25 cellular contexts compared by ENCODE assay signal in the genomic region with DNA sequence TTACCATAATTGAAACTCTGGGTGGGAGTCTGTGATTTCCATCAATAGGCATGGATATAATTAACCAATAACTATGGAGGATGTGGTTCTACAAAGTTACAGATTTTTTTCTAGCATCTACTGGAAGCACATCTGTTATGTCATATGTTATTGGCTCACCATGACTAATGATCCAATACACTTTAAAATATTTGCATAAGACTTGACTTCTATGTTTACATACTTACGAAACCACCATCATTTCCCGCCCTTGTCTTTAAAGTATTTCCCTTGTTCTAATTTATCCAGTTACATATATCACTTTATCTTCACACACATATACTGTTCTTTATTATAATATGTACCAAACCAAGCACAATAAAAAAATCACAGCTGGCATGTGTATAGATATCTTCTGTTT.
DNase-seq lines count a peak whose midpoint lies in the region; ATAC-seq, FAIRE-seq and TF ChIP-seq lines count a peak whose summit lies in the region.
"Had no signal": no experiment of that assay in that cellular context is flagged by ENCODE, and none has a peak within 500 bp of the region (broad histone marks: within the 10 kb centered on the region; RNA-seq: fewer than 3 reads in every experiment).

No MANE protein-coding gene starts in this region.

- H3K27me3 ChIP-seq in astrocyte (ENCODE audit: insufficient read depth, low read length), result no peaks in the 10 kb centered on the region
- H3K27me3 ChIP-seq in HepG2 (ENCODE audit: control insufficient read depth in 1 of 2, insufficient read depth in 2 of 2, low read length in 2 of 2), result no peaks in the 10 kb centered on the region
- H3K27me3 ChIP-seq: gastrocnemius medialis, right lobe of liver, stomach, upper lobe of right lung had no signal

- no peak overlapping the region for H3K4me3 Mint-ChIP-seq in astrocyte (ENCODE audit: unreplicated experiment)

- FAIRE-seq in astrocyte (lab: Jason Lieb, UNC), result no peak
- no peak for FAIRE-seq in HepG2 (lab: Jason Lieb, UNC)
- FAIRE-seq: G401.6, GM12891 had no signal

- H3K36me3 Mint-ChIP-seq in astrocyte (ENCODE audit: low read depth, unreplicated experiment), result no peaks in the 10 kb centered on the region

- no peak for ATAC-seq in HepG2
- ATAC-seq: gastrocnemius medialis, left cardiac atrium, right lobe of liver, upper lobe of right lung had no signal

- TF ChIP-seq CTCF in AG10803 (conservative IDR thresholded peaks at IDR 0.05; ENCODE audit: low read length) (no peak), astrocyte (IDR thresholded peaks at IDR 0.05; ENCODE audit: insufficient read depth, low read depth, low read length) (no peak), HepG2 (CRISPR knock-in tag; IDR thresholded peaks at IDR 0.05) (no peak)

- 5% methylated on average over 2 of the region's 2 CpGs for WGBS in HepG2 (ENCODE audit: low lambda C conversion rate)

- intact Hi-C loops in HepG2 (cut with micrococcal nuclease; ENCODE audit: unreplicated experiment), result no loop called here

- DNase-seq in AG10803 (ENCODE audit: low read depth) (peak; percentile 80), HT-29 (ENCODE audit: low spot score) (peak; percentile 7), astrocyte (ENCODE audit: low read depth) (peak; percentile 67), hepatic stellate cell (ENCODE audit: low spot score) (peak; percentile 2), HK-2 (ENCODE audit: unreplicated experiment) (no peak), HepG2 (ENCODE audit: low spot score) (no peak), mesenteric fat pad (ENCODE audit: low spot score) (no peak)
- DNase-seq in activated CD8-positive, alpha-beta memory T cell treated with anti-CD3 and anti-CD28 coated beads, Interleukin-2, amount 50 U/mL, for 4 hours, result no peak
- DNase-seq: activated CD4-positive, alpha-beta T cell treated with anti-CD3 and anti-CD28 coated beads for 4 hours; activated gamma-delta T cell; amniotic stem cell; Caco-2; cerebellar nuclear complex; effector memory CD4-positive, alpha-beta T cell; gastrocnemius medialis; left cardiac atrium; NCI-H1694 treated with DMSO at 0.1 percent for 48 hours; NCI-H345; NK-92 treated with Interleukin-12 subunit alpha and Interleukin-12 subunit beta, amount 100 ng/mL, for 24 hours; right lobe of liver; RPMI8226; stomach; upper lobe of right lung had no signal

- no peak overlapping the region for H2AFZ ChIP-seq in astrocyte (ENCODE audit: low read depth, low read length)
- no peak overlapping the region for H2AFZ ChIP-seq in HepG2 (ENCODE audit: low read length)

- TF ChIP-seq POLR2A in HepG2 (IDR thresholded peaks at IDR 0.05; ENCODE audit: insufficient read depth in 1 of 2, low read depth in 2 of 2, low read length in 2 of 2), result no peak

- no peaks in the 10 kb centered on the region for H3K36me3 ChIP-seq in astrocyte (ENCODE audit: insufficient read depth, low read length)
- H3K36me3 ChIP-seq in HepG2 (replicated peaks in 1 of 2; ENCODE audit: control insufficient read depth in 1 of 2, insufficient read depth in 2 of 2, low read length in 2 of 2), result no peaks in the 10 kb centered on the region
- H3K36me3 ChIP-seq: gastrocnemius medialis, right lobe of liver, stomach, upper lobe of right lung had no signal

- no peaks in the 10 kb centered on the region for H3K9me3 Mint-ChIP-seq in astrocyte (ENCODE audit: unreplicated experiment)

- H3K27ac ChIP-seq in astrocyte (ENCODE audit: low read depth, low read length) (no peak overlapping the region), HepG2 (ENCODE audit: extremely low read length, insufficient read depth, low read length) (no peak overlapping the region)
- H3K27ac ChIP-seq: gastrocnemius medialis, right lobe of liver, stomach, upper lobe of right lung had no signal

- CTCF ChIA-PET in HepG2 (lab: Yijun Ruan, JAX; ENCODE audit: low intra/inter-chr PET ratio, low total read pairs), result no interaction called here

- TF ChIP-seq EP300 in HepG2 (IDR thresholded peaks at IDR 0.05; ENCODE audit: low read depth in 2 of 2, low read length in 2 of 2) (no peak), HepG2 (CRISPR knock-in tag; IDR thresholded peaks at IDR 0.05; ENCODE audit: borderline replicate concordance) (no peak)

- H3K4me3 ChIP-seq in AG10803 (ENCODE audit: low read length) (no peak overlapping the region), astrocyte (ENCODE audit: insufficient read depth, low read depth, low read length) (no peak overlapping the region), HepG2 (replicated peaks in 1 of 3; ENCODE audit: insufficient read depth in 1 of 3, low read depth in 2 of 3, low read length in 3 of 3) (no peak overlapping the region)
- H3K4me3 ChIP-seq: gastrocnemius medialis, right lobe of liver, stomach, upper lobe of right lung had no signal

- H3K4me1 Mint-ChIP-seq in astrocyte (ENCODE audit: low read depth, unreplicated experiment), result no peaks in the 10 kb centered on the region

- in situ Hi-C loops in HepG2 (cut with HindIII; ENCODE audit: extremely low pct_ligation_motif_present, low pct_unique_long_range_greater_than_20kb), result no loop called here

- no peaks in the 10 kb centered on the region for H4K20me1 ChIP-seq in astrocyte (ENCODE audit: insufficient read depth, low read length)
- no peaks in the 10 kb centered on the region for H4K20me1 ChIP-seq in HepG2 (ENCODE audit: insufficient read depth, low read length)

- no peaks in the 10 kb centered on the region for H3K4me1 ChIP-seq in astrocyte (ENCODE audit: insufficient read depth, low read length)
- H3K4me1 ChIP-seq in HepG2 (ENCODE audit: insufficient read depth, low read length), result no peaks in the 10 kb centered on the region
- H3K4me1 ChIP-seq: Caco-2, gastrocnemius medialis, right lobe of liver, stomach, upper lobe of right lung had no signal

- no peak for TF ChIP-seq RAD21 in HepG2 (CRISPR knock-in tag; IDR thresholded peaks at IDR 0.05)

- no peaks in the 10 kb centered on the region for H3K27me3 Mint-ChIP-seq in astrocyte (ENCODE audit: low read depth, unreplicated experiment)

- POLR2A ChIA-PET in HepG2 (lab: Yijun Ruan, JAX), result no interaction called here

- H3K9ac ChIP-seq in astrocyte (ENCODE audit: low read length), result no peak overlapping the region
- no peak overlapping the region for H3K9ac ChIP-seq in HepG2 (ENCODE audit: insufficient read depth, low read depth, low read length)

- no TSS peak for BruUV-seq in HepG2 (replicated peaks; lab: Mats Ljungman, UMichigan)

- no peak overlapping the region for H3K4me2 ChIP-seq in astrocyte (ENCODE audit: low read length)
- H3K4me2 ChIP-seq in HepG2 (ENCODE audit: low read depth, low read length), result no peak overlapping the region

- H3K79me2 ChIP-seq in astrocyte (ENCODE audit: insufficient read depth, low read length), result no peaks in the 10 kb centered on the region
- no peaks in the 10 kb centered on the region for H3K79me2 ChIP-seq in HepG2 (ENCODE audit: insufficient read depth, low read length)

- no peak overlapping the region for H3K27ac Mint-ChIP-seq in astrocyte (ENCODE audit: unreplicated experiment)

- H3K9me3 ChIP-seq in astrocyte (ENCODE audit: insufficient read depth, low read depth, low read length) (peaks cover 5% of the 10 kb centered on the region), HepG2 (ENCODE audit: low read length) (peaks cover 25% of the 10 kb centered on the region)
- H3K9me3 ChIP-seq: gastrocnemius medialis, right lobe of liver, upper lobe of right lung had no signal

TF ChIP-seq in HepG2, 621 proteins besides CTCF, POLR2A, EP300 and RAD21 (continues in another document):
- TF ChIP-seq, protein P1, sequence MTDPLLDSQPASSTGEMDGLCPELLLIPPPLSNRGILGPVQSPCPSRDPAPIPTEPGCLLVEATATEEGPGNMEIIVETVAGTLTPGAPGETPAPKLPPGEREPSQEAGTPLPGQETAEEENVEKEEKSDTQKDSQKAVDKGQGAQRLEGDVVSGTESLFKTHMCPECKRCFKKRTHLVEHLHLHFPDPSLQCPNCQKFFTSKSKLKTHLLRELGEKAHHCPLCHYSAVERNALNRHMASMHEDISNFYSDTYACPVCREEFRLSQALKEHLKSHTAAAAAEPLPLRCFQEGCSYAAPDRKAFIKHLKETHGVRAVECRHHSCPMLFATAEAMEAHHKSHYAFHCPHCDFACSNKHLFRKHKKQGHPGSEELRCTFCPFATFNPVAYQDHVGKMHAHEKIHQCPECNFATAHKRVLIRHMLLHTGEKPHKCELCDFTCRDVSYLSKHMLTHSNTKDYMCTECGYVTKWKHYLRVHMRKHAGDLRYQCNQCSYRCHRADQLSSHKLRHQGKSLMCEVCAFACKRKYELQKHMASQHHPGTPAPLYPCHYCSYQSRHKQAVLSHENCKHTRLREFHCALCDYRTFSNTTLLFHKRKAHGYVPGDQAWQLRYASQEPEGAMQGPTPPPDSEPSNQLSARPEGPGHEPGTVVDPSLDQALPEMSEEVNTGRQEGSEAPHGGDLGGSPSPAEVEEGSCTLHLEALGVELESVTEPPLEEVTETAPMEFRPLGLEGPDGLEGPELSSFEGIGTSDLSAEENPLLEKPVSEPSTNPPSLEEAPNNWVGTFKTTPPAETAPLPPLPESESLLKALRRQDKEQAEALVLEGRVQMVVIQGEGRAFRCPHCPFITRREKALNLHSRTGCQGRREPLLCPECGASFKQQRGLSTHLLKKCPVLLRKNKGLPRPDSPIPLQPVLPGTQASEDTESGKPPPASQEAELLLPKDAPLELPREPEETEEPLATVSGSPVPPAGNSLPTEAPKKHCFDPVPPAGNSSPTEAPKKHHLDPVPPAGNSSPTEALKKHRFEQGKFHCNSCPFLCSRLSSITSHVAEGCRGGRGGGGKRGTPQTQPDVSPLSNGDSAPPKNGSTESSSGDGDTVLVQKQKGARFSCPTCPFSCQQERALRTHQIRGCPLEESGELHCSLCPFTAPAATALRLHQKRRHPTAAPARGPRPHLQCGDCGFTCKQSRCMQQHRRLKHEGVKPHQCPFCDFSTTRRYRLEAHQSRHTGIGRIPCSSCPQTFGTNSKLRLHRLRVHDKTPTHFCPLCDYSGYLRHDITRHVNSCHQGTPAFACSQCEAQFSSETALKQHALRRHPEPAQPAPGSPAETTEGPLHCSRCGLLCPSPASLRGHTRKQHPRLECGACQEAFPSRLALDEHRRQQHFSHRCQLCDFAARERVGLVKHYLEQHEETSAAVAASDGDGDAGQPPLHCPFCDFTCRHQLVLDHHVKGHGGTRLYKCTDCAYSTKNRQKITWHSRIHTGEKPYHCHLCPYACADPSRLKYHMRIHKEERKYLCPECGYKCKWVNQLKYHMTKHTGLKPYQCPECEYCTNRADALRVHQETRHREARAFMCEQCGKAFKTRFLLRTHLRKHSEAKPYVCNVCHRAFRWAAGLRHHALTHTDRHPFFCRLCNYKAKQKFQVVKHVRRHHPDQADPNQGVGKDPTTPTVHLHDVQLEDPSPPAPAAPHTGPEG (CRISPR knock-in tag; IDR thresholded peaks at IDR 0.05), result no peak
- no peak for TF ChIP-seq MBD4 (IDR thresholded peaks at IDR 0.05; ENCODE audit: borderline replicate concordance, low read length)
- TF ChIP-seq, protein P2, sequence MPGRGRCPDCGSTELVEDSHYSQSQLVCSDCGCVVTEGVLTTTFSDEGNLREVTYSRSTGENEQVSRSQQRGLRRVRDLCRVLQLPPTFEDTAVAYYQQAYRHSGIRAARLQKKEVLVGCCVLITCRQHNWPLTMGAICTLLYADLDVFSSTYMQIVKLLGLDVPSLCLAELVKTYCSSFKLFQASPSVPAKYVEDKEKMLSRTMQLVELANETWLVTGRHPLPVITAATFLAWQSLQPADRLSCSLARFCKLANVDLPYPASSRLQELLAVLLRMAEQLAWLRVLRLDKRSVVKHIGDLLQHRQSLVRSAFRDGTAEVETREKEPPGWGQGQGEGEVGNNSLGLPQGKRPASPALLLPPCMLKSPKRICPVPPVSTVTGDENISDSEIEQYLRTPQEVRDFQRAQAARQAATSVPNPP (CRISPR knock-in tag; IDR thresholded peaks at IDR 0.05), result no peak

Comparison
In these comparisons a context has a peak if more than half of its experiments do, and no peak if none do; other contexts are left out.
1. DNase-seq: peak in AG10803 (single experiment), HT-29 (single experiment), astrocyte (single experiment) and hepatic stellate cell (single experiment); none in HK-2 (single experiment), activated CD8-positive, alpha-beta memory T cell treated with anti-CD3 and anti-CD28 coated beads, Interleukin-2, amount 50 U/mL, for 4 hours (single experiment), HepG2 (single experiment) and mesenteric fat pad (single experiment).